In the genomic region with DNA sequence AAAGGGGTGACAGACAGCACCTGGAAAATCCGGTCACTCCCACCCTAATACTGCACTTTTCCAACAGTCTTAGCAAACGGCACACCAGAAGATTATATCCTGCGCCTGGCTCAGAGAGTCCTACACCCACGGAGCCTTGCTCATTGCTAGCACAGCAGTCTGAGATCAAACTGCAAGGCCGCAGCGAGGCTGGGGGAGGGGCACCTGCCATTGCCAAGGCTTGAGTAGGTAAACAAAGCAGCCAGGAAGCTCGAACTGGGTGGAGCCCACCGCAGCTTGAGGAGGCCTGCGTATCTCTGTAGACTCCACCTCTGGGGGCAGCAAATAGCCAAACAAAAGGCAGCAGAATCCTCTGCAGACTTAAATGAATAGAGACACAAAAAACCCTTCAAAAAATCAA, we compare ENCODE assay signal across 8 cellular contexts.
DNase-seq lines count a peak whose midpoint lies in the region; ATAC-seq and TF ChIP-seq lines count a peak whose summit lies in the region.
"Not testable (repeated sequence)": the region's sequence is repeated elsewhere in the genome, so short reads cannot be mapped to it uniquely, and the experiment has no call there.

No MANE protein-coding gene starts in this region.

- H3K27ac ChIP-seq in spleen: peak overlapping the region in 4 of 8 donors; percentile 34 to 60 (median 54)

- intact Hi-C loops in spleen (cut with DNase I; ENCODE audit: low total_unique reads): not testable (repeated sequence)

- peaks cover 7 to 14% (median 8%) of the 10 kb centered on the region in 6 donors for H3K4me1 ChIP-seq in spleen

- not testable (repeated sequence) for H3K9me3 Mint-ChIP-seq in activated T-helper 17 cell treated with anti-CD3 and anti-CD28 coated beads, Interleukin-2, amount 50 U/mL, for 72 hours; effector memory CD8-positive, alpha-beta T cell

- in situ Hi-C loops in KBM-7 (cut with MboI; ENCODE audit: low pct_unique_long_range_greater_than_20kb, low sequenced_read_pairs): not testable (repeated sequence)

- H3K9me3 ChIP-seq in spleen: not testable (repeated sequence)

- not testable (repeated sequence) for H3K27me3 Mint-ChIP-seq in activated T-helper 17 cell treated with anti-CD3 and anti-CD28 coated beads, Interleukin-2, amount 50 U/mL, for 72 hours; effector memory CD8-positive, alpha-beta T cell

- H3K4me3 Mint-ChIP-seq in activated T-helper 17 cell treated with anti-CD3 and anti-CD28 coated beads, Interleukin-2, amount 50 U/mL, for 72 hours: peak overlapping the region; percentile 71
- H3K4me3 Mint-ChIP-seq in effector memory CD8-positive, alpha-beta T cell: peak overlapping the region; percentile 80 to 88

- not testable (repeated sequence) for H3K27me3 ChIP-seq in spleen (replicated peaks in 1 of 7)

- H3K4me1 Mint-ChIP-seq in activated T-helper 17 cell treated with anti-CD3 and anti-CD28 coated beads, Interleukin-2, amount 50 U/mL, for 72 hours: peaks cover 35% of the 10 kb centered on the region
- H3K4me1 Mint-ChIP-seq in effector memory CD8-positive, alpha-beta T cell (ENCODE audit: low read depth in 2 of 2): peaks cover 28 to 29% of the 10 kb centered on the region in 2 donors

- ATAC-seq in activated T-helper 17 cell treated with anti-CD3 and anti-CD28 coated beads, Interleukin-2, amount 50 U/mL, for 72 hours (replicated peaks): not testable (repeated sequence)
- peak; percentile 61 for ATAC-seq in effector memory CD8-positive, alpha-beta T cell (replicated peaks)

- WGBS in spleen, 5 donors: 58 to 77% (median 67%) methylated on average over 8 to 9 of the region's 9 CpGs

- not testable (repeated sequence) for H3K36me3 Mint-ChIP-seq in activated T-helper 17 cell treated with anti-CD3 and anti-CD28 coated beads, Interleukin-2, amount 50 U/mL, for 72 hours (ENCODE audit: low read depth); effector memory CD8-positive, alpha-beta T cell (ENCODE audit: insufficient read depth)

- not testable (repeated sequence) for H3K36me3 ChIP-seq in spleen

- H3K27ac Mint-ChIP-seq in activated T-helper 17 cell treated with anti-CD3 and anti-CD28 coated beads, Interleukin-2, amount 50 U/mL, for 72 hours: peak overlapping the region; percentile 87
- H3K27ac Mint-ChIP-seq in effector memory CD8-positive, alpha-beta T cell: peak overlapping the region; percentile 96 to 99

- not testable (repeated sequence) for H3K4me3 ChIP-seq in spleen

- DNase-seq in CD1c-positive myeloid dendritic cell (ENCODE audit: extremely low spot score) (peak; percentile 27), KBM-7 (peak; percentile 30), RPMI8226 (peak; percentile 7), spleen (peak; percentile 92)
- DNase-seq in activated CD4-positive, alpha-beta T cell treated with anti-CD3 and anti-CD28 coated beads, Interleukin-2, amount 50 U/mL, for 1 hour: peak; percentile 84
- DNase-seq in effector memory CD8-positive, alpha-beta T cell: peak; percentile 82 to 88 (median 84)
- DNase-seq in stimulated activated CD8-positive, alpha-beta memory T cell treated with anti-CD3 and anti-CD28 coated beads, Interleukin-2, amount 100 ng/mL, for 48 hours (ENCODE audit: low read depth in 2 of 2): peak; percentile 23 to 62

- TF ChIP-seq CTCF in spleen (IDR thresholded peaks at IDR 0.05 in 8 of 11, conservative IDR thresholded peaks at IDR 0.05 in 3 of 11): peak in 7 of 11 experiments; percentile 7 to 43 (median 31)

- not testable (repeated sequence) for TF ChIP-seq POLR2A in spleen (IDR thresholded peaks at IDR 0.05)

Comparison
In these comparisons a context has a peak if more than half of its experiments do, and no peak if none do; other contexts are left out.
1. DNase-seq: peak in every context shown above with its lines; median percentile 92 in spleen; 84 in activated CD4-positive, alpha-beta T cell treated with anti-CD3 and anti-CD28 coated beads, Interleukin-2, amount 50 U/mL, for 1 hour; 84 in effector memory CD8-positive, alpha-beta T cell; 42 in stimulated activated CD8-positive, alpha-beta memory T cell treated with anti-CD3 and anti-CD28 coated beads, Interleukin-2, amount 100 ng/mL, for 48 hours; 30 in KBM-7; 27 in CD1c-positive myeloid dendritic cell; 7 in RPMI8226.